ENCODE assay signal across 8 cellular contexts in genomic region chr1:92080128-92080985, GRCh38.
DNase-seq lines count a peak whose midpoint lies in the region; ATAC-seq and TF ChIP-seq lines count a peak whose summit lies in the region.

BTBD8 (plus strand) TSS chr1:92080345; CDS start chr1:92080572, 227 bp downstream.

- ATAC-seq in HG03045 (IDR thresholded peaks at IDR 0.05; ENCODE audit: unreplicated experiment) = peak; percentile 90

- H3K9ac ChIP-seq in iPS-15b (ENCODE audit: low read depth, low read length) = peak within 1 kb of the TSS; percentile 92

- H3K27me3 ChIP-seq in brain microvascular endothelial cell (replicated peaks) (no peaks in the 10 kb centered on the region), iPS-15b (ENCODE audit: control insufficient read depth, insufficient read depth, low read length) (no peaks in the 10 kb centered on the region)

- in situ Hi-C loops in brain microvascular endothelial cell (cut with HindIII; ENCODE audit: low pct_ligation_motif_present, low sequenced_read_pairs) = no loop called here

- no peaks in the 10 kb centered on the region for H3K9me3 ChIP-seq in iPS-15b (ENCODE audit: control insufficient read depth, insufficient read depth, low read length)

- DNase-seq in NCI-H2081 (lab: John Stamatoyannopoulos, UW) = peak; percentile 59 to 63
- no peak for DNase-seq in NCI-H2081 treated with DMSO at 0.1 percent for 48 hours (lab: John Stamatoyannopoulos, UW)
- peak; percentile 86 for DNase-seq in NCI-H2107 (lab: John Stamatoyannopoulos, UW)
- DNase-seq in UCSD-AML1 (lab: John Stamatoyannopoulos, UW; ENCODE audit: unreplicated experiment) = peak; percentile 70
- peak; percentile 43 for DNase-seq in brain microvascular endothelial cell
- peak; percentile 34 for DNase-seq in skeletal muscle cell (ENCODE audit: low read depth)

- peak within 1 kb of the TSS; percentile 32 for H3K27ac ChIP-seq in brain microvascular endothelial cell

- H3K4me3 ChIP-seq in brain microvascular endothelial cell (ENCODE audit: low read depth, low read length) (peak within 1 kb of the TSS; percentile 87), iPS-15b (ENCODE audit: low read depth, low read length) (peak within 1 kb of the TSS; percentile 89), skeletal muscle cell (ENCODE audit: low read depth, low read length) (peak within 1 kb of the TSS; percentile 81)

- no peak for TF ChIP-seq CTCF in brain microvascular endothelial cell (IDR thresholded peaks at IDR 0.05; ENCODE audit: low read depth, low read length, missing control alignments)

- H3K4me1 ChIP-seq in iPS-15b (ENCODE audit: control insufficient read depth, insufficient read depth, low read length) = no peaks in the 10 kb centered on the region

- no peaks in the 10 kb centered on the region for H3K36me3 ChIP-seq in brain microvascular endothelial cell (replicated peaks)
- no peaks in the 10 kb centered on the region for H3K36me3 ChIP-seq in iPS-15b (ENCODE audit: control insufficient read depth, insufficient read depth, low read length)
